ENCODE assay signal across 10 cellular contexts in genomic region chr17:57881783-57882291, GRCh38. TPM values are rescaled to one million over a fixed set of nuclear protein-coding genes. Genes with fewer than 3 reads are reported as not detected.
DNase-seq lines count a peak whose midpoint lies in the region; ATAC-seq, FAIRE-seq and TF ChIP-seq lines count a peak whose summit lies in the region.
"Had no signal": no experiment of that assay in that cellular context is flagged by ENCODE, and none has a peak within 500 bp of the region (broad histone marks: within the 10 kb centered on the region; RNA-seq: fewer than 3 reads in every experiment).

No MANE protein-coding gene starts in this region.

- intact Hi-C loops in heart left ventricle (cut with DNase I) (no loop called here), vagina (cut with DNase I) (no loop called here)

- FAIRE-seq in H54 (lab: Jason Lieb, UNC) = no peak
- FAIRE-seq: GM12891, islet of Langerhans had no signal

- peaks cover 8 to 50% (median 30%) of the 10 kb centered on the region in 12 donors for H3K4me1 ChIP-seq in heart left ventricle
- peaks cover 49% of the 10 kb centered on the region for H3K4me1 ChIP-seq in vagina

- H3K27me3 Mint-ChIP-seq in osteocyte (ENCODE audit: unreplicated experiment) = no peaks in the 10 kb centered on the region

- peak in 3 of 4 donors; percentile 25 to 38 (median 32) for ATAC-seq in heart left ventricle

- peak overlapping the region; percentile 22 for H3K9ac ChIP-seq in SK-N-MC (ENCODE audit: insufficient read length)

- H3K27me3 ChIP-seq in heart left ventricle (no peaks in the 10 kb centered on the region), vagina (no peaks in the 10 kb centered on the region)

- WGBS in heart left ventricle, 4 donors = 26 to 46% (median 32%) methylated on average over 7 to 8 of the region's 8 CpGs

- TF ChIP-seq POLR2A in heart left ventricle (IDR thresholded peaks at IDR 0.05) (no peak), vagina (IDR thresholded peaks at IDR 0.05) (no peak), H54 (IDR thresholded peaks at IDR 0.05; ENCODE audit: low read depth, low read length) (no peak)

- no peak for DNase-seq in SK-N-MC (ENCODE audit: low read depth, low spot score)
- DNase-seq in heart left ventricle = peak in 1 of 5 donors; percentile 54
- DNase-seq in osteocyte (ENCODE audit: extremely low spot score, unreplicated experiment) = no peak
- DNase-seq in vagina (ENCODE audit: extremely low spot score in 2 of 2) = no peak
- DNase-seq in GM19240 (ENCODE audit: insufficient read length, low spot score) = no peak
- no peak for DNase-seq in activated CD4-positive, alpha-beta T cell treated with anti-CD3 and anti-CD28 coated beads, Interleukin-2, amount 50 U/mL, for 4 hours
- DNase-seq in H54 (ENCODE audit: insufficient read length, low spot score) = no peak
- DNase-seq: DMS153 had no signal

- H3K27ac Mint-ChIP-seq in osteocyte (ENCODE audit: unreplicated experiment) = peak overlapping the region; percentile 67

- no peaks in the 10 kb centered on the region for H3K9me3 ChIP-seq in SK-N-MC (ENCODE audit: low read depth, low read length)
- peaks cover 0 to 4% (median 0%) of the 10 kb centered on the region in 12 donors for H3K9me3 ChIP-seq in heart left ventricle
- H3K9me3 ChIP-seq in vagina = no peaks in the 10 kb centered on the region

- H3K9me3 Mint-ChIP-seq in osteocyte (ENCODE audit: unreplicated experiment) = no peaks in the 10 kb centered on the region

- H3K4me3 ChIP-seq in SK-N-MC (peak overlapping the region; percentile 42), heart left ventricle (no peak overlapping the region), vagina (no peak overlapping the region)

- H3K27ac ChIP-seq in SK-N-MC = peak overlapping the region; percentile 90
- peak overlapping the region in 11 of 12 donors; percentile 14 to 89 (median 52) for H3K27ac ChIP-seq in heart left ventricle
- H3K27ac ChIP-seq in vagina = peak overlapping the region; percentile 76

- peaks cover 9% of the 10 kb centered on the region for H3K36me3 Mint-ChIP-seq in osteocyte (ENCODE audit: unreplicated experiment)

- H3K4me1 Mint-ChIP-seq in osteocyte (ENCODE audit: unreplicated experiment) = peaks cover 53% of the 10 kb centered on the region

- H3K4me3 Mint-ChIP-seq in osteocyte (ENCODE audit: unreplicated experiment) = no peak overlapping the region

- H3K36me3 ChIP-seq in SK-N-MC (ENCODE audit: insufficient read depth, low read length) (peaks cover 32% of the 10 kb centered on the region), heart left ventricle (peaks cover 0 to 58% (median 44%) of the 10 kb centered on the region in 9 donors), vagina (peaks cover 0 to 11% of the 10 kb centered on the region in 2 donors)

- TF ChIP-seq CTCF in heart left ventricle (IDR thresholded peaks at IDR 0.05) (no peak), osteocyte (IDR thresholded peaks at IDR 0.05) (no peak), vagina (IDR thresholded peaks at IDR 0.05) (no peak)

RNA-seq across cellular contexts. Expression of gene MRPS23, which starts 32.0 kb away (rescaled TPM):
- total RNA-seq in heart left ventricle (10 to 100 TPM; 44.6 to 99.3 (median 71.8) TPM), osteocyte (28.3 and 35.0 TPM in 2 replicates), vagina (6.9 TPM)
- polyA plus RNA-seq in heart left ventricle = 100 to 1,000 TPM in 1 of 2 donors, 10 to 100 TPM in 1; 23.9 to 207 TPM
